Comparison of ENCODE assay signal across 13 cellular contexts in genomic region chr2:105403241-105403784, GRCh38. TPM values are rescaled to one million over a fixed set of nuclear protein-coding genes. Genes with fewer than 3 reads are reported as not detected.
A peak's percentile ranks its signal among the peaks of the same experiment; 100 is the strongest.
DNase-seq lines count a peak whose midpoint lies in the region; ATAC-seq, FAIRE-seq and TF ChIP-seq lines count a peak whose summit lies in the region.
"Had no signal": no experiment of that assay in that cellular context is flagged by ENCODE, and none has a peak within 500 bp of the region (broad histone marks: within the 10 kb centered on the region; RNA-seq: fewer than 3 reads in every experiment).

No MANE protein-coding gene starts in this region.

- H3K27ac Mint-ChIP-seq in mesothelial cell of epicardium: peak overlapping the region; percentile 66
- H3K27ac Mint-ChIP-seq in osteocyte (ENCODE audit: unreplicated experiment): no peak overlapping the region
- H3K27ac Mint-ChIP-seq: activated CD8-positive, alpha-beta T cell treated with anti-CD3 and anti-CD28 coated beads, Interleukin-2, amount 10 ng/mL, durations not matched to agents 7 days and 5 days had no signal

- WGBS in heart left ventricle, 4 donors: 34 to 53% (median 42%) methylated on average over 8 of the region's 8 CpGs
- 33 to 40% methylated on average over 3 to 8 of the region's 8 CpGs for WGBS in transverse colon (ENCODE audit: low coverage in 1 of 2), 2 donors

- peaks cover 0 to 85% (median 33%) of the 10 kb centered on the region in 12 donors for H3K4me1 ChIP-seq in heart left ventricle
- peaks cover 0 to 39% (median 26%) of the 10 kb centered on the region in 4 donors for H3K4me1 ChIP-seq in transverse colon

- H3K36me3 Mint-ChIP-seq in mesothelial cell of epicardium: no peaks in the 10 kb centered on the region
- no peaks in the 10 kb centered on the region for H3K36me3 Mint-ChIP-seq in osteocyte (ENCODE audit: unreplicated experiment)

- H3K9me3 Mint-ChIP-seq in mesothelial cell of epicardium (no peaks in the 10 kb centered on the region), osteocyte (ENCODE audit: unreplicated experiment) (no peaks in the 10 kb centered on the region)
- H3K9me3 Mint-ChIP-seq: neural crest cell had no signal

- H3K36me3 ChIP-seq in heart left ventricle: peaks cover 0 to 10% (median 0%) of the 10 kb centered on the region in 9 donors
- no peaks in the 10 kb centered on the region for H3K36me3 ChIP-seq in bronchial epithelial cell (ENCODE audit: control insufficient read depth, insufficient read depth, low read length)
- no peaks in the 10 kb centered on the region for H3K36me3 ChIP-seq in transverse colon

- TF ChIP-seq CTCF in heart left ventricle (IDR thresholded peaks at IDR 0.05) (no peak), bronchial epithelial cell (IDR thresholded peaks at IDR 0.05; ENCODE audit: insufficient read depth, low read length, severe bottlenecking) (no peak), mesothelial cell of epicardium (IDR thresholded peaks at IDR 0.05; ENCODE audit: unreplicated experiment) (no peak), transverse colon (IDR thresholded peaks at IDR 0.05) (no peak), osteocyte (IDR thresholded peaks at IDR 0.05) (no peak)

- ATAC-seq in heart left ventricle: no peak
- ATAC-seq: activated CD8-positive, alpha-beta T cell treated with anti-CD3 and anti-CD28 coated beads, Interleukin-2, amount 10 ng/mL, durations not matched to agents 7 days and 5 days had no signal

- no peak for TF ChIP-seq EP300 in transverse colon (IDR thresholded peaks at IDR 0.05; ENCODE audit: low read depth)

- H3K4me3 Mint-ChIP-seq in mesothelial cell of epicardium (no peak overlapping the region), osteocyte (ENCODE audit: unreplicated experiment) (no peak overlapping the region)
- H3K4me3 Mint-ChIP-seq: activated CD8-positive, alpha-beta T cell treated with anti-CD3 and anti-CD28 coated beads, Interleukin-2, amount 10 ng/mL, durations not matched to agents 7 days and 5 days; neural crest cell had no signal

- intact Hi-C loops in heart left ventricle (cut with DNase I): no loop called here
- intact Hi-C loops in cardiac septum (cut with DNase I): no loop called here
- intact Hi-C loops in transverse colon (cut with DNase I; ENCODE audit: low total_unique reads): no loop called here

- H3K4me1 Mint-ChIP-seq in mesothelial cell of epicardium (peaks cover 26% of the 10 kb centered on the region), osteocyte (ENCODE audit: unreplicated experiment) (peaks cover 31% of the 10 kb centered on the region)
- H3K4me1 Mint-ChIP-seq: neural crest cell had no signal

- H3K27ac ChIP-seq in heart left ventricle: peak overlapping the region in 10 of 12 donors; percentile 51 to 76 (median 68)
- H3K27ac ChIP-seq in transverse colon: peak overlapping the region; percentile 79 to 88 (median 86)

- in situ Hi-C loops in transverse colon (cut with MboI; ENCODE audit: low pct_ligation_motif_present in 1 of 4, low pct_unique_long_range_greater_than_20kb in 1 of 4, low sequenced_read_pairs in 3 of 4): no loop called here

- H3K4me3 ChIP-seq in heart left ventricle (no peak overlapping the region), bronchial epithelial cell (ENCODE audit: low read depth, low read length) (no peak overlapping the region), transverse colon (no peak overlapping the region)

- H3K9me3 ChIP-seq in heart left ventricle (no peaks in the 10 kb centered on the region), transverse colon (no peaks in the 10 kb centered on the region)

- H3K27me3 Mint-ChIP-seq in mesothelial cell of epicardium (ENCODE audit: low read depth) (no peaks in the 10 kb centered on the region), osteocyte (ENCODE audit: unreplicated experiment) (no peaks in the 10 kb centered on the region)

- FAIRE-seq in bronchial epithelial cell (lab: Jason Lieb, UNC): no peak

- DNase-seq in heart left ventricle (peak in 1 of 5 donors; percentile 15), cardiac septum (ENCODE audit: low spot score) (no peak), bronchial epithelial cell (ENCODE audit: low read depth) (peak; percentile 94), mesothelial cell of epicardium (ENCODE audit: low spot score in 2 of 2, unreplicated experiment in 2 of 2) (no peak), transverse colon (peak; percentile 48), DMS53 treated with DMSO at 0.1 percent for 48 hours (lab: John Stamatoyannopoulos, UW; ENCODE audit: unreplicated experiment) (no peak), osteocyte (ENCODE audit: extremely low spot score, unreplicated experiment) (no peak), DMS 273 (lab: John Stamatoyannopoulos, UW; ENCODE audit: unreplicated experiment) (no peak)
- DNase-seq: activated CD8-positive, alpha-beta T cell treated with anti-CD3 and anti-CD28 coated beads, Interleukin-2, amount 10 ng/mL, durations not matched to agents 7 days and 5 days; activated naive CD4-positive, alpha-beta T cell treated with Interleukin-2 at 50 U/mL for 16 hours; NCI-H2171 had no signal

- no peak for TF ChIP-seq POLR2A in heart left ventricle (IDR thresholded peaks at IDR 0.05)
- no peak for TF ChIP-seq POLR2A in transverse colon (IDR thresholded peaks at IDR 0.05)

- H3K27me3 ChIP-seq in heart left ventricle (peaks cover 0 to 16% (median 0%) of the 10 kb centered on the region in 9 donors), bronchial epithelial cell (ENCODE audit: control insufficient read depth, insufficient read depth, low read length) (no peaks in the 10 kb centered on the region), transverse colon (no peaks in the 10 kb centered on the region)

RNA-seq across cellular contexts. Expression of gene FHL2, which starts 4.5 kb away (rescaled TPM):
- total RNA-seq in heart left ventricle (1,000 to 10,000 TPM in 7 of 9 donors, 100 to 1,000 TPM in 2; 649 to 4,692 (median 1,370) TPM), cardiac septum (467 TPM), bronchial epithelial cell (67.2 and 76.9 TPM in 2 replicates), mesothelial cell of epicardium (32.3 to 37.9 TPM (median 36.4 TPM) in 3 replicates), transverse colon (100 to 1,000 TPM in 1 of 4 donors, 10 to 100 TPM in 3; 56.1 to 140 (median 89.2) TPM), osteocyte (76.8 and 78.7 TPM in 2 replicates)
- polyA plus RNA-seq in heart left ventricle: 100 to 1,000 TPM; 669 to 913 TPM
- total RNA-seq: OCI-LY7 had no signal

Comparison
In these comparisons a context has a peak if more than half of its experiments do, and no peak if none do; other contexts are left out.
1. DNase-seq: peak in bronchial epithelial cell (single experiment) and transverse colon (single experiment); none in cardiac septum (single experiment), mesothelial cell of epicardium (0 of 2), DMS53 treated with DMSO at 0.1 percent for 48 hours (single experiment), osteocyte (single experiment) and DMS 273 (single experiment).